8 cellular contexts compared by ENCODE assay signal in the genomic region with DNA sequence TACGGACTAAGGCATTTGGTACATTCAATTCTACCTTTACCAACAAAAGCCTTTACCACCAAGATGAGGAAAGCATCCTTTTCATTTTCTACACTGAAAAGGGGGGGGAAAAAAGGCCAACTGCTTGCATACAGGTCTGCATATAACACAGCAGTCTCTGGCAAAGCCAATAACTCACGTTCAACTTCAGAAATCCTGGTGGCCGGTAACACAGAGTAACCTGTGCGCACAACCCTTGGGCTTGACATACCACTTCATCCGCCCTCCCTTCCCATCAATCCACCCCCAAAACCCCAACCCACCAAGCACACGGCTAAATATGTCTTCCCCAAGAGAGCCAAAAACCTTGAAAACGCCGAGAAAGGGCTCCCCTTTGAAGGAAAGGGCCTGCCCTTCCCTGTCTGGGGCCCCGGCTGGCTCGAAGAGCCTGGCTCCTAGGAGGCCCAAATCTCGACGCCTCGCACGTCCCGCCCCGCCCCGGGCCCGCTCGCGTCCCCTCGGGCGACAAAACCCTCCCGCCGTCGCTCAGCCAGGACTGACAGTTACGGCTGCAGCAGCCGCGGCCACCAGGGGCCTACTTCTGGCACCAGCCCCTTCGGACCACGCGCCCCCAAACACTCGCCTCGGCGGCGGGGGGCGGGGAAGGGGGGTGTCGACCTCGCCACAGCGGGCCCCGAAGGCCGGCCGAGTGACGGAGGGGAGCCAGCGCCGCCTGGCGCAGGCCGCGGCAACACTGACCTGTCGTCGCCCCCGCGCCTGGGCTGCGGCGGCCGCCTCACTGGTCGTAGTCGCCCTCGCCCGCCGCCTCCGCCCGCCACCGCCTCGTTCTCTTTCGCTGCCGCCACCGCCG. TPM values are rescaled to one million over a fixed set of nuclear protein-coding genes. Genes with fewer than 3 reads are reported as not detected.
DNase-seq lines count a peak whose midpoint lies in the region; ATAC-seq and TF ChIP-seq lines count a peak whose summit lies in the region.

No MANE protein-coding gene starts in this region.

- H3K4me2 ChIP-seq in neuronal stem cell (ENCODE audit: insufficient read depth, low read length, poor library complexity, severe bottlenecking), result peak overlapping the region; percentile 54

- H3K18ac ChIP-seq in neuronal stem cell (ENCODE audit: low read length), result peak overlapping the region; percentile 99

- no peak overlapping the region for H2BK12ac ChIP-seq in neuronal stem cell (ENCODE audit: low read length)

- H2AK5ac ChIP-seq in neuronal stem cell (ENCODE audit: low read depth, low read length), result peak overlapping the region; percentile 97

- H3K4me1 ChIP-seq in foreskin keratinocyte (peaks cover 21% of the 10 kb centered on the region), neuronal stem cell (ENCODE audit: control insufficient read depth in 2 of 2, insufficient read depth in 1 of 2, low read depth in 1 of 2, low read length in 2 of 2) (peaks cover 0 to 6% of the 10 kb centered on the region in 2 donors), testis (peaks cover 7% of the 10 kb centered on the region)

- H2BK15ac ChIP-seq in neuronal stem cell (ENCODE audit: low read length), result no peak overlapping the region

- H3K27me3 ChIP-seq in foreskin keratinocyte, result no peaks in the 10 kb centered on the region
- H3K27me3 ChIP-seq in neuronal stem cell (ENCODE audit: control insufficient read depth in 3 of 3, insufficient read depth in 3 of 3, low read depth in 1 of 3, low read length in 3 of 3), result no peaks in the 10 kb centered on the region
- H3K27me3 ChIP-seq in testis, result no peaks in the 10 kb centered on the region

- H3K4ac ChIP-seq in neuronal stem cell (ENCODE audit: low read length), result peak overlapping the region; percentile 37

- peak overlapping the region; percentile 98 for H2BK5ac ChIP-seq in neuronal stem cell (ENCODE audit: low read length)

- H3K23ac ChIP-seq in neuronal stem cell (ENCODE audit: low read depth, low read length, poor library complexity), result peak overlapping the region; percentile 98

- H3K14ac ChIP-seq in neuronal stem cell (ENCODE audit: low read length), result peak overlapping the region; percentile 94

- H3K27ac ChIP-seq in foreskin keratinocyte (peak overlapping the region; percentile 96), neuronal stem cell (replicated peaks; ENCODE audit: low read length) (peak overlapping the region; percentile 94), testis (peak overlapping the region; percentile 98 to 99)

- ATAC-seq in GM18909 (IDR thresholded peaks at IDR 0.05; ENCODE audit: poor library complexity, unreplicated experiment) (peak; percentile 58), HG03196 (IDR thresholded peaks at IDR 0.05; ENCODE audit: unreplicated experiment) (peak; percentile 43), foreskin keratinocyte (peak; percentile 49)

- H2BK120ac ChIP-seq in neuronal stem cell (ENCODE audit: low read depth, low read length), result no peak overlapping the region

- TF ChIP-seq CTCF in foreskin keratinocyte (conservative IDR thresholded peaks at IDR 0.05), result peak; percentile 57
- no peak for TF ChIP-seq CTCF in testis (IDR thresholded peaks at IDR 0.05)

- peak overlapping the region; percentile 98 for H3K9ac ChIP-seq in neuronal stem cell (ENCODE audit: low read depth, low read length, poor library complexity)

- no peak for TF ChIP-seq POLR2A in testis (IDR thresholded peaks at IDR 0.05)

- H2AFZ ChIP-seq in neuronal stem cell (ENCODE audit: low read length), result peak overlapping the region; percentile 98

- H4K91ac ChIP-seq in neuronal stem cell (ENCODE audit: low read depth, low read length, poor library complexity), result no peak overlapping the region

- peaks cover 0 to 18% of the 10 kb centered on the region in 2 donors for H3K36me3 ChIP-seq in neuronal stem cell (replicated peaks in 1 of 2; ENCODE audit: control insufficient read depth in 2 of 2, insufficient read depth in 2 of 2, low read length in 2 of 2)
- H3K36me3 ChIP-seq in testis (ENCODE audit: low read depth, missing control alignments), result no peaks in the 10 kb centered on the region

- intact Hi-C loops in testis (cut with DNase I; ENCODE audit: low total_unique reads), result loop anchor here (5.0 kb wide), 1 partner anchor 476 kb away; no protein-coding TSS in a partner anchor

- DNase-seq in AG20443 (ENCODE audit: low spot score) (peak; percentile 76), activated gamma-delta T cell (lab: John Stamatoyannopoulos, UW) (peak; percentile 43), foreskin keratinocyte (no peak), neuronal stem cell (ENCODE audit: low spot score) (peak; percentile 74), testis (peak; percentile 58)

- H3K9me3 ChIP-seq in neuronal stem cell (replicated peaks in 1 of 2; ENCODE audit: control insufficient read depth in 2 of 2, insufficient read depth in 1 of 2, low read depth in 1 of 2, low read length in 2 of 2), result peaks cover 0 to 14% of the 10 kb centered on the region in 2 donors
- no peaks in the 10 kb centered on the region for H3K9me3 ChIP-seq in testis

- H3K4me3 ChIP-seq in neuronal stem cell (ENCODE audit: low read length in 2 of 2), result peak overlapping the region; percentile 82 to 92
- peak overlapping the region; percentile 97 to 99 for H3K4me3 ChIP-seq in testis

- H4K8ac ChIP-seq in neuronal stem cell (ENCODE audit: low read depth, low read length), result no peak overlapping the region

- no CpG with 5 or more reads among the region's 68 CpGs for WGBS in neuronal stem cell (ENCODE audit: extremely low coverage in 2 of 2, insufficient read length in 2 of 2, insufficient replicate concordance in 1 of 2), 2 donors
- 0% methylated on average over 9 to 32 of the region's 68 CpGs for WGBS in testis, 2 donors

- H3K79me1 ChIP-seq in neuronal stem cell (ENCODE audit: low read depth, low read length), result peaks cover 2% of the 10 kb centered on the region

TF ChIP-seq in PFSK-1, 5 proteins besides CTCF, POLR2A, EP300 and RAD21:
- TF ChIP-seq POLR2AphosphoS5 (IDR thresholded peaks at IDR 0.05; ENCODE audit: low read depth, low read length), result no peak
- TF ChIP-seq SIN3A (IDR thresholded peaks at IDR 0.05; ENCODE audit: borderline replicate concordance, insufficient read depth, low read length), result no peak
- peak; percentile 24 for TF ChIP-seq FOXP2 (optimal IDR thresholded peaks at IDR 0.05; ENCODE audit: borderline replicate concordance, extremely low read depth, extremely low read length, insufficient read depth)

RNA-seq across cellular contexts. Expression of a gene that starts 0.8 kb away (rescaled TPM):
- polyA plus RNA-seq in PFSK-1 (2012; ENCODE audit: insufficient read length, low read depth), result 46.1 TPM
- total RNA-seq in foreskin keratinocyte (51.4 and 54.4 TPM in 2 replicates), testis (100 to 1,000 TPM in 1 of 2 donors, 10 to 100 TPM in 1; 86.5 to 103 TPM)
- polyA plus RNA-seq in foreskin keratinocyte (13.1 and 14.5 TPM in 2 replicates), testis (ENCODE audit: insufficient read depth, low read depth, low replicate concordance) (77.3 TPM)
- polyA plus RNA-seq in neuronal stem cell (2013, experiment 1 of 2), result 66.1 TPM
- 63.4 TPM for polyA plus RNA-seq in neuronal stem cell (2013, experiment 2 of 2)

Comparison
In these comparisons a context has a peak if more than half of its experiments do, and no peak if none do; other contexts are left out.
1. DNase-seq: peak in AG20443 (single experiment), activated gamma-delta T cell (single experiment), neuronal stem cell (single experiment) and testis (single experiment); none in foreskin keratinocyte (0 of 2).
2. Peak in every context shown above with its lines, with median percentiles within 50 percentile points of each other: ATAC-seq and H3K27ac ChIP-seq.